8 cellular contexts compared by ENCODE assay signal in the genomic region with DNA sequence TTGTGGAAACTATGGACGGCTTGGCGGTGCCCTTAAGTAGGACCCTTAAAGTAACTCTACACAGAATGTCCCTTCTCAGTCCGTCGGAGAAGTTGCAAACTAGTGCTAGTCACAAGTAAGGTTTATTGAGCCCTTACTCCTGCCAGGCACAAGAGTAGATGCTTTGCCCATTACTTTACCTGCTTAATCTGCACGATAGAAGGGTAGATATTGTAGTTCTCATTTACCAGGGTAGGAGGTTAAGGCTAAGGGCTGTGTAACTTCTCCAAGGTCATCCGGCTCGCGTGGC. TPM values are rescaled to one million over a fixed set of nuclear protein-coding genes. Genes with fewer than 3 reads are reported as not detected.
DNase-seq lines count a peak whose midpoint lies in the region; ATAC-seq and TF ChIP-seq lines count a peak whose summit lies in the region.

No MANE protein-coding gene starts in this region.

- H3K36me3 ChIP-seq in HUES64 (ENCODE audit: insufficient read depth, low read length), result no peaks in the 10 kb centered on the region
- H3K36me3 ChIP-seq in naive thymus-derived CD4-positive, alpha-beta T cell (ENCODE audit: control insufficient read depth in 2 of 3, insufficient read depth in 3 of 3, low read length in 3 of 3), result no peaks in the 10 kb centered on the region

- no peak for DNase-seq in Calu3
- no peak for DNase-seq in choroid plexus epithelial cell (ENCODE audit: low read depth)
- DNase-seq in naive thymus-derived CD4-positive, alpha-beta T cell, result no peak
- no peak for DNase-seq in NCI-H2171 (lab: John Stamatoyannopoulos, UW)
- no peak for DNase-seq in activated CD4-positive, alpha-beta T cell treated with anti-CD3 and anti-CD28 coated beads for 48 hours
- no peak for DNase-seq in G401 (ENCODE audit: low spot score)

- no peaks in the 10 kb centered on the region for H3K9me3 ChIP-seq in HUES64 (ENCODE audit: insufficient read depth, low read depth, low read length)
- no peaks in the 10 kb centered on the region for H3K9me3 ChIP-seq in naive thymus-derived CD4-positive, alpha-beta T cell (ENCODE audit: control insufficient read depth in 2 of 3, low read length in 3 of 3)

- H3K9me3 Mint-ChIP-seq in Calu3 (ENCODE audit: low read depth, unreplicated experiment), result no peaks in the 10 kb centered on the region
- H3K9me3 Mint-ChIP-seq in naive thymus-derived CD4-positive, alpha-beta T cell, result no peaks in the 10 kb centered on the region

- H3K4me3 ChIP-seq in HUES64 (ENCODE audit: low read length), result peak overlapping the region; percentile 77
- H3K4me3 ChIP-seq in choroid plexus epithelial cell (ENCODE audit: low read depth, low read length), result peak overlapping the region; percentile 73
- peak overlapping the region; percentile 71 for H3K4me3 ChIP-seq in naive thymus-derived CD4-positive, alpha-beta T cell (ENCODE audit: low read length)

- no peaks in the 10 kb centered on the region for H3K4me1 Mint-ChIP-seq in Calu3 (ENCODE audit: low read depth, unreplicated experiment)
- H3K4me1 Mint-ChIP-seq in naive thymus-derived CD4-positive, alpha-beta T cell, result peaks cover 9 to 21% (median 13%) of the 10 kb centered on the region in 7 donors

- H3K9ac ChIP-seq in HUES64 (ENCODE audit: low read depth, low read length), result 0 out of 2 replicates have a peak overlapping the region, but pooled peaks have one; percentile 30

- in situ Hi-C loops in G401 (cut with HindIII; ENCODE audit: low sequenced_read_pairs), result no loop called here

- peaks cover 37% of the 10 kb centered on the region for H3K4me1 ChIP-seq in HUES64 (ENCODE audit: insufficient read depth, low read length)
- H3K4me1 ChIP-seq in naive thymus-derived CD4-positive, alpha-beta T cell (ENCODE audit: control insufficient read depth in 2 of 2, insufficient read depth in 2 of 2, low read length in 2 of 2), result peaks cover 7 to 8% of the 10 kb centered on the region in 2 donors

- CTCF ChIA-PET in Calu3 (lab: Charles Lee), result no interaction called here
- CTCF ChIA-PET in naive thymus-derived CD4-positive, alpha-beta T cell (lab: Charles Lee), result no interaction called here

- H3K27me3 Mint-ChIP-seq in Calu3 (ENCODE audit: unreplicated experiment), result peaks cover 61% of the 10 kb centered on the region
- H3K27me3 Mint-ChIP-seq in naive thymus-derived CD4-positive, alpha-beta T cell, result peaks cover 56 to 73% (median 69%) of the 10 kb centered on the region in 5 donors

- no peak for ATAC-seq in naive thymus-derived CD4-positive, alpha-beta T cell
- no peak for ATAC-seq in GM21528 (IDR thresholded peaks at IDR 0.05; ENCODE audit: low FRiP score, unreplicated experiment)

- POLR2A ChIA-PET in naive thymus-derived CD4-positive, alpha-beta T cell (lab: Charles Lee), result no interaction called here

- no peak for TF ChIP-seq CTCF in Calu3 (IDR thresholded peaks at IDR 0.05; ENCODE audit: unreplicated experiment)
- no peak for TF ChIP-seq CTCF in choroid plexus epithelial cell (conservative IDR thresholded peaks at IDR 0.05; ENCODE audit: low read depth, low read length)

- no TSS peak for BruUV-seq in Calu3 (replicated peaks; lab: Mats Ljungman, UMichigan)

- intact Hi-C loops in Calu3 (cut with micrococcal nuclease; ENCODE audit: unreplicated experiment), result loop anchor here (2.0 kb wide), 1 partner anchor 14 kb away; no protein-coding TSS in a partner anchor
- intact Hi-C loops in naive thymus-derived CD4-positive, alpha-beta T cell (cut with micrococcal nuclease), result loop anchor here (1.0 to 5.0 kb wide), 3 partner anchors 45 to 146 kb away; a partner anchor contains a TSS

- no peak overlapping the region for H3K27ac ChIP-seq in HUES64 (ENCODE audit: low read depth, low read length)
- no peak overlapping the region for H3K27ac ChIP-seq in naive thymus-derived CD4-positive, alpha-beta T cell (ENCODE audit: low read depth, low read length)

- peaks cover 42% of the 10 kb centered on the region for H3K27me3 ChIP-seq in HUES64 (ENCODE audit: insufficient read depth, low read length)
- H3K27me3 ChIP-seq in naive thymus-derived CD4-positive, alpha-beta T cell (ENCODE audit: control insufficient read depth in 2 of 2, insufficient read depth in 2 of 2, low read length in 2 of 2), result peaks cover 0 to 4% of the 10 kb centered on the region in 2 donors

- H3K4me3 Mint-ChIP-seq in Calu3 (ENCODE audit: low read depth, unreplicated experiment), result peak overlapping the region; percentile 71
- H3K4me3 Mint-ChIP-seq in naive thymus-derived CD4-positive, alpha-beta T cell, result peak overlapping the region; percentile 62 to 86 (median 80)

- WGBS in HUES64, result 5% methylated on average over 8 of the region's 8 CpGs

- H3K27ac Mint-ChIP-seq in Calu3 (ENCODE audit: unreplicated experiment), result no peak overlapping the region
- H3K27ac Mint-ChIP-seq in naive thymus-derived CD4-positive, alpha-beta T cell, result no peak overlapping the region

- H3K36me3 Mint-ChIP-seq in Calu3 (ENCODE audit: insufficient read depth, unreplicated experiment), result peaks cover 9% of the 10 kb centered on the region
- no peaks in the 10 kb centered on the region for H3K36me3 Mint-ChIP-seq in naive thymus-derived CD4-positive, alpha-beta T cell

RNA-seq across cellular contexts. Expression of a gene that starts 0.5 kb away (rescaled TPM):
- total RNA-seq in Calu3 (2022), result 0.07 TPM in 1 of 2 replicates, not detected in the other
- 8.7 TPM for polyA plus RNA-seq in HUES64 (2013, experiment 1 of 2)
- 8.9 TPM for polyA plus RNA-seq in HUES64 (2013, experiment 2 of 2)
- not detected for total RNA-seq in naive thymus-derived CD4-positive, alpha-beta T cell
- polyA plus RNA-seq in naive thymus-derived CD4-positive, alpha-beta T cell, result 1 to 10 TPM in 1 of 2 donors, not detected in 1; 1.7 TPM
- total RNA-seq in G401 (2014; rRNA removed; shearing (Covaris generic)), result 2.1 and 3.7 TPM in 2 replicates

RNA-seq across cellular contexts. Expression of a gene that starts 47.4 kb away (rescaled TPM):
- total RNA-seq in Calu3 (2022), result 39.4 and 42.3 TPM in 2 replicates
- 39.0 TPM for polyA plus RNA-seq in HUES64 (2013, experiment 1 of 2)
- 50.0 TPM for polyA plus RNA-seq in HUES64 (2013, experiment 2 of 2)
- total RNA-seq in naive thymus-derived CD4-positive, alpha-beta T cell, result 10 to 100 TPM; 40.0 to 54.6 (median 50.4) TPM
- polyA plus RNA-seq in naive thymus-derived CD4-positive, alpha-beta T cell, result 10 to 100 TPM; 53.2 to 90.8 TPM
- 49.2 and 56.0 TPM in 2 replicates for total RNA-seq in G401 (2014; rRNA removed; shearing (Covaris generic))
